In the genomic region with DNA sequence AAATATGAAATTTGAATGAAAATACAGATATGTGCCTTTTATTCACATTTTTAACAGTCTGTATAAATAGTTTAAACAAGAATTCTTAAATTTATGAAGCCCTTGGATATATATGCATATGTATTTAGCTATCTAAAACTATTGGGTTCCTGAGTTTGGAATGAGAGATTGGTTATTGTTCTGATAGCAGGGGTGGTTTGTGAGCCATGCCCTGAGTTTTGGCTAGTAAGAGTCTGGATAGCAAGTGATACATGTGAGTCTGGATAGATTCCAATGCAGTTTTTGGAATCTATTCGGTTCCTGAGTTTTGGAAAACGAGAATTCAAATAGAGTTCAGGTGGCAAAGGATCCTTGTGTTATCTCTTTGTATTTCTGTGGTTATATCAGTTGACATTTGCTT, we compare ENCODE assay signal across 8 cellular contexts.
DNase-seq lines count a peak whose midpoint lies in the region; ATAC-seq and TF ChIP-seq lines count a peak whose summit lies in the region.

No MANE protein-coding gene starts in this region.

- TF ChIP-seq CTCF in AG04449 (IDR thresholded peaks at IDR 0.05; ENCODE audit: insufficient read depth, low read length, missing control alignments) (no peak), astrocyte of the cerebellum (IDR thresholded peaks at IDR 0.05; ENCODE audit: low read depth, low read length, missing control alignments) (no peak)

- CTCF ChIA-PET in AG04449 (lab: Yijun Ruan, JAX): interaction anchor here (1.5 kb wide), 1 partner anchor 248 kb away, joined by 3 read pairs; no protein-coding TSS in a partner anchor

- no peaks in the 10 kb centered on the region for H3K36me3 ChIP-seq in HAP-1 (replicated peaks)

- H3K4me3 ChIP-seq in AG04449 (ENCODE audit: low read depth, low read length): peak overlapping the region; percentile 88
- peak overlapping the region; percentile 68 for H3K4me3 ChIP-seq in HAP-1
- peak overlapping the region; percentile 38 for H3K4me3 ChIP-seq in astrocyte of the cerebellum (ENCODE audit: low read depth, low read length)

- H3K9me3 ChIP-seq in HAP-1: no peaks in the 10 kb centered on the region

- in situ Hi-C loops in HAP-1 (cut with MboI; ENCODE audit: low sequenced_read_pairs): no loop called here
- in situ Hi-C loops in astrocyte of the cerebellum (cut with HindIII; ENCODE audit: low sequenced_read_pairs): no loop called here

- peaks cover 9% of the 10 kb centered on the region; the same call in 1 of the 2 replicates for H3K4me1 ChIP-seq in HAP-1

- DNase-seq in AG04449 (ENCODE audit: low read depth, low spot score) (no peak), HAP-1 (ENCODE audit: low spot score in 2 of 2) (no peak), astrocyte of the cerebellum (ENCODE audit: low read depth) (no peak), medulla oblongata (ENCODE audit: extremely low spot score) (peak; percentile 12), hypothalamus (lab: John Stamatoyannopoulos, UW) (no peak), GM19240 (ENCODE audit: insufficient read length, low spot score) (no peak), ecto neural progenitor cell (ENCODE audit: low spot score) (no peak)

- POLR2A ChIA-PET in AG04449 (lab: Yijun Ruan, JAX): no interaction called here

- no peaks in the 10 kb centered on the region for H3K27me3 ChIP-seq in HAP-1 (ENCODE audit: low read depth)

- ATAC-seq in GM18520 (IDR thresholded peaks at IDR 0.05; ENCODE audit: unreplicated experiment): no peak

Comparison
In these comparisons a context has a peak if more than half of its experiments do, and no peak if none do; other contexts are left out.
1. H3K4me3 ChIP-seq: peak in every context shown above with its lines; median percentile 88 in AG04449; 68 in HAP-1; 38 in astrocyte of the cerebellum.